In the genomic region with DNA sequence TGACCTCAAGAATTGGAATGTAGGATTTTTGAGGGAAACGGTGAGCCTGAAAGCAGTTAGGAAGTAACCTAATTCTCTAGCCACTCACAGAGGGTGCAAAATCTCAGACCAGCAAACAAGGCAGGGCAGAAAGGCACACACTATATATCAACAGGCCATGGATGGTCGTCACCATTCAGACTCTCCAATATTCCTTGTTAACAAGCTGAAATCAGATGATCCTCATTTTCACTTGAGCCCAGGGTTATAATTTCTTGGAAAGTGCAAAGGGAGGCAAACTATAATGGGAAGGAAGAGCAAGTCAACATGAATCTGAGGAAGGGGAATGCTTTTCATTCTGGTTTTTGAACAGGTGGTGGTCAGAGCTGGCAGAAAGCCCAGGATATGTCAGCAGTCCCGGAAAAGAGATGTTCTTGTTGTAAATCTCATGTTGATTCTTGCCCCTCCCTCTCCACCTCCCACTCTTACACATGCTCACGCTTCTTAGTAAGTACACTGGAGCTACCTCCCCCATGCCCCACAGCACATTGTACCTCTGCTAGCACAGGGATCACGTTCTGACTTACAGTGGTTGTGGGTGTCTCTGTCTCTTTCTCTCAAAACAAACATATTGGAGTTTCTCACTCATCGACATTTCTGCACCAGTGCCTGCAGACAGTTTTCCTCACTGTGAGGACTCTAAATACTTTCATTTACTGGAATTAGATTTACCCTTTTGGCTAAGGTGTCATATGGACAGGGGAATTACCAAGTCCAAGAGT, we compare ENCODE assay signal across 8 cellular contexts.
A peak's percentile ranks its signal among the peaks of the same experiment; 100 is the strongest.
DNase-seq lines count a peak whose midpoint lies in the region; ATAC-seq, FAIRE-seq and TF ChIP-seq lines count a peak whose summit lies in the region.

No MANE protein-coding gene starts in this region.

- H3K27ac ChIP-seq in AG04450 (ENCODE audit: low read depth, low read length), result no peak overlapping the region
- no peak overlapping the region for H3K27ac ChIP-seq in GM23248

- TF ChIP-seq CTCF in AG04450 (IDR thresholded peaks at IDR 0.05; ENCODE audit: low read depth, low read length), result no peak

- no peak overlapping the region for H3K4me2 ChIP-seq in GM23248 (ENCODE audit: unreplicated experiment)

- H3K4me3 Mint-ChIP-seq in memory B cell, result no peak overlapping the region
- peak overlapping the region; percentile 57 to 59 for H3K4me3 Mint-ChIP-seq in stimulated activated naive CD8-positive, alpha-beta T cell treated with anti-CD3 and anti-CD28 coated beads, Interleukin-15, amount 100 ng/mL, for 72 hours

- H3K27me3 Mint-ChIP-seq in memory B cell, result peaks cover 8% of the 10 kb centered on the region
- no peaks in the 10 kb centered on the region for H3K27me3 Mint-ChIP-seq in stimulated activated naive CD8-positive, alpha-beta T cell treated with anti-CD3 and anti-CD28 coated beads, Interleukin-15, amount 100 ng/mL, for 72 hours

- peak overlapping the region; percentile 15 for H3K27ac Mint-ChIP-seq in memory B cell
- H3K27ac Mint-ChIP-seq in stimulated activated naive CD8-positive, alpha-beta T cell treated with anti-CD3 and anti-CD28 coated beads, Interleukin-15, amount 100 ng/mL, for 72 hours, result peak overlapping the region in 1 of 2 donors; percentile 2

- DNase-seq in AG04450 (ENCODE audit: low read depth, low spot score), result peak; percentile 3
- peak; percentile 29 for DNase-seq in GM19239 (ENCODE audit: insufficient read length, low spot score)
- peak; percentile 94 for DNase-seq in NCI-H748 (lab: John Stamatoyannopoulos, UW; ENCODE audit: unreplicated experiment)
- peak; percentile 17 for DNase-seq in activated T-helper 9 cell treated with anti-CD3 and anti-CD28 coated beads, Interleukin-2, amount 50 U/mL, for 16 hours (ENCODE audit: low read depth)
- DNase-seq in memory B cell (ENCODE audit: low spot score in 2 of 2), result no peak
- DNase-seq in stimulated activated naive CD8-positive, alpha-beta T cell treated with anti-CD3 and anti-CD28 coated beads, Interleukin-15, amount 100 ng/mL, for 72 hours, result peak; percentile 24 to 68
- DNase-seq in GM23248, result no peak

- no peaks in the 10 kb centered on the region for H3K36me3 ChIP-seq in GM23248 (ENCODE audit: low read depth)

- no peaks in the 10 kb centered on the region for H3K79me2 ChIP-seq in GM23248 (ENCODE audit: insufficient read depth)

- H3K4me1 ChIP-seq in GM23248 (ENCODE audit: insufficient read depth), result peaks cover 44% of the 10 kb centered on the region

- peak; percentile 59 for ATAC-seq in HG03342 (IDR thresholded peaks at IDR 0.05; ENCODE audit: unreplicated experiment)
- ATAC-seq in memory B cell (ENCODE audit: low read depth), result no peak
- peak; percentile 96 for ATAC-seq in stimulated activated naive CD8-positive, alpha-beta T cell treated with anti-CD3 and anti-CD28 coated beads, Interleukin-15, amount 100 ng/mL, for 72 hours

- H3K9me3 ChIP-seq in AG04450 (ENCODE audit: control insufficient read depth, insufficient read depth, low read length), result no peaks in the 10 kb centered on the region
- H3K9me3 ChIP-seq in GM23248 (ENCODE audit: low read depth), result no peaks in the 10 kb centered on the region

- no peaks in the 10 kb centered on the region for H3K9me2 ChIP-seq in GM23248 (ENCODE audit: insufficient read depth)

- peaks cover 7% of the 10 kb centered on the region for H3K9me3 Mint-ChIP-seq in memory B cell
- peaks cover 26 to 35% of the 10 kb centered on the region in 2 donors for H3K9me3 Mint-ChIP-seq in stimulated activated naive CD8-positive, alpha-beta T cell treated with anti-CD3 and anti-CD28 coated beads, Interleukin-15, amount 100 ng/mL, for 72 hours

- peaks cover 44% of the 10 kb centered on the region for H3F3A ChIP-seq in GM23248 (ENCODE audit: insufficient read depth)

- H3K4me3 ChIP-seq in AG04450 (ENCODE audit: low read depth, low read length) (no peak overlapping the region), GM23248 (no peak overlapping the region)

- H4K20me1 ChIP-seq in GM23248 (ENCODE audit: insufficient read depth), result no peaks in the 10 kb centered on the region

- H3K27me3 ChIP-seq in AG04450 (ENCODE audit: control insufficient read depth, insufficient read depth, low read length), result no peaks in the 10 kb centered on the region
- H3K27me3 ChIP-seq in GM23248 (replicated peaks; ENCODE audit: insufficient read depth), result no peaks in the 10 kb centered on the region

- no peak overlapping the region for H2AFZ ChIP-seq in GM23248

- CTCF ChIA-PET in AG04450 (lab: Charles Lee), result interaction anchor here (1.0 kb wide), 1 partner anchor 27 kb away, joined by 3 read pairs; no protein-coding TSS in a partner anchor

- POLR2A ChIA-PET in AG04450 (lab: Yijun Ruan, JAX), result no interaction called here

- in situ Hi-C loops in GM23248 (cut with MboI), result no loop called here

- peaks cover 10% of the 10 kb centered on the region for H3K4me1 Mint-ChIP-seq in memory B cell
- H3K4me1 Mint-ChIP-seq in stimulated activated naive CD8-positive, alpha-beta T cell treated with anti-CD3 and anti-CD28 coated beads, Interleukin-15, amount 100 ng/mL, for 72 hours, result peaks cover 62% of the 10 kb centered on the region

- no peak for FAIRE-seq in GM19239 (lab: Jason Lieb, UNC)

- no peak overlapping the region for H3K9ac ChIP-seq in GM23248

- WGBS in GM23248 (ENCODE audit: low coverage in 1 of 2, low lambda C conversion rate in 2 of 2, missing lambda C conversion rate in 2 of 2), 2 experiments, result 69% methylated on average over 6 of the region's 6 CpGs

- peaks cover 5% of the 10 kb centered on the region for H3K36me3 Mint-ChIP-seq in memory B cell

Comparison
In these comparisons a context has a peak if more than half of its experiments do, and no peak if none do; other contexts are left out.
1. DNase-seq: peak in AG04450 (single experiment), GM19239 (single experiment), NCI-H748 (single experiment), activated T-helper 9 cell treated with anti-CD3 and anti-CD28 coated beads, Interleukin-2, amount 50 U/mL, for 16 hours (single experiment) and stimulated activated naive CD8-positive, alpha-beta T cell treated with anti-CD3 and anti-CD28 coated beads, Interleukin-15, amount 100 ng/mL, for 72 hours (2 of 2); none in memory B cell (0 of 2) and GM23248 (single experiment).